Comparison of ENCODE assay signal across 12 cellular contexts in genomic region chr6:2783188-2783957, GRCh38. TPM values are rescaled to one million over a fixed set of nuclear protein-coding genes. Genes with fewer than 3 reads are reported as not detected.
A peak's percentile ranks its signal among the peaks of the same experiment; 100 is the strongest.
DNase-seq lines count a peak whose midpoint lies in the region; TF ChIP-seq lines count a peak whose summit lies in the region.
"Had no signal": no experiment of that assay in that cellular context is flagged by ENCODE, and none has a peak within 500 bp of the region (broad histone marks: within the 10 kb centered on the region; RNA-seq: fewer than 3 reads in every experiment).

No MANE protein-coding gene starts in this region.

- H2AFZ ChIP-seq in Loucy (ENCODE audit: low read length) = no peak overlapping the region

- TF ChIP-seq CTCF in Loucy (conservative IDR thresholded peaks at IDR 0.05; ENCODE audit: low read length) (peak; percentile 50), endodermal cell (conservative IDR thresholded peaks at IDR 0.05) (peak; percentile 54)

- H3K9me3 Mint-ChIP-seq in endodermal cell = no peaks in the 10 kb centered on the region
- H3K9me3 Mint-ChIP-seq: stimulated activated memory B cell treated with anti-CD40 and anti-IgM and Interleukin-4, amounts not matched to agents 10 μg/mL and 1 μg/mL and 100 μg/mL, for 72 hours had no signal

- H3K4me3 ChIP-seq in Loucy (ENCODE audit: low read length, poor library complexity, severe bottlenecking) (peak overlapping the region; percentile 51), endodermal cell (ENCODE audit: low read length) (no peak overlapping the region)
- H3K4me3 ChIP-seq: BLaER1 had no signal

- DNase-seq in CMK (ENCODE audit: low read depth) = peak; percentile 30
- peak; percentile 75 for DNase-seq in endodermal cell
- peak; percentile 88 for DNase-seq in myocyte (ENCODE audit: low read depth)
- DNase-seq in cerebellar nuclear complex (lab: John Stamatoyannopoulos, UW) = no peak
- no peak for DNase-seq in MV-4-11 (lab: John Stamatoyannopoulos, UW)
- DNase-seq in amygdala (lab: John Stamatoyannopoulos, UW) = no peak
- DNase-seq in NCI-H510A treated with DMSO at 0.1 percent for 48 hours (lab: John Stamatoyannopoulos, UW) = no peak
- DNase-seq: foreskin fibroblast, NCI-H1092 had no signal

- no peaks in the 10 kb centered on the region for H3F3A ChIP-seq in Loucy (ENCODE audit: low read depth)

- no peak overlapping the region for H3K27ac Mint-ChIP-seq in endodermal cell
- H3K27ac Mint-ChIP-seq: stimulated activated memory B cell treated with anti-CD40 and anti-IgM and Interleukin-4, amounts not matched to agents 10 μg/mL and 1 μg/mL and 100 μg/mL, for 72 hours had no signal

- H3K36me3 Mint-ChIP-seq in endodermal cell (ENCODE audit: low read depth) = peaks cover 51% of the 10 kb centered on the region

- H3K9ac ChIP-seq in Loucy (ENCODE audit: low read depth, low read length, poor library complexity, severe bottlenecking) = peak overlapping the region; percentile 55
- H3K9ac ChIP-seq in endodermal cell (ENCODE audit: extremely low read depth, low read length, poor library complexity, severe bottlenecking) = no peak overlapping the region
- H3K9ac ChIP-seq: BLaER1 had no signal

- H4K20me1 ChIP-seq in Loucy (ENCODE audit: insufficient read depth, low read length, poor library complexity, severe bottlenecking) = no peaks in the 10 kb centered on the region

- no peak overlapping the region for H3K27ac ChIP-seq in endodermal cell (ENCODE audit: low read depth, low read length)
- H3K27ac ChIP-seq: BLaER1 had no signal

- H3K27me3 ChIP-seq in Loucy (ENCODE audit: insufficient read depth, low read length, poor library complexity, severe bottlenecking) (no peaks in the 10 kb centered on the region), endodermal cell (ENCODE audit: control insufficient read depth, insufficient read depth, low read length, poor library complexity, severe bottlenecking) (no peaks in the 10 kb centered on the region)
- H3K27me3 ChIP-seq: BLaER1 had no signal

- H3K4me3 Mint-ChIP-seq in endodermal cell = no peak overlapping the region
- H3K4me3 Mint-ChIP-seq: stimulated activated memory B cell treated with anti-CD40 and anti-IgM and Interleukin-4, amounts not matched to agents 10 μg/mL and 1 μg/mL and 100 μg/mL, for 72 hours had no signal

- no peaks in the 10 kb centered on the region for H3K27me3 Mint-ChIP-seq in endodermal cell (ENCODE audit: insufficient read depth)
- H3K27me3 Mint-ChIP-seq: stimulated activated memory B cell treated with anti-CD40 and anti-IgM and Interleukin-4, amounts not matched to agents 10 μg/mL and 1 μg/mL and 100 μg/mL, for 72 hours had no signal

- H3K4me2 ChIP-seq in Loucy (ENCODE audit: low read depth, low read length, poor library complexity, severe bottlenecking) = peak overlapping the region; percentile 70
- H3K4me2 ChIP-seq: BLaER1 had no signal

- no peaks in the 10 kb centered on the region for H3K4me1 Mint-ChIP-seq in endodermal cell
- H3K4me1 Mint-ChIP-seq: stimulated activated memory B cell treated with anti-CD40 and anti-IgM and Interleukin-4, amounts not matched to agents 10 μg/mL and 1 μg/mL and 100 μg/mL, for 72 hours had no signal

- H3K79me2 ChIP-seq in Loucy (ENCODE audit: insufficient read depth, low read length) = peaks cover 84% of the 10 kb centered on the region

- H3K9me3 ChIP-seq in Loucy (ENCODE audit: insufficient read depth, low read depth, low read length) (no peaks in the 10 kb centered on the region), endodermal cell (ENCODE audit: control insufficient read depth, low read length) (no peaks in the 10 kb centered on the region)
- H3K9me3 ChIP-seq: BLaER1 had no signal

- H3K36me3 ChIP-seq in Loucy (ENCODE audit: insufficient read depth, low read length) = peaks cover 76% of the 10 kb centered on the region; the same call in 1 of the 2 replicates
- peaks cover 66% of the 10 kb centered on the region for H3K36me3 ChIP-seq in endodermal cell (ENCODE audit: control insufficient read depth, insufficient read depth, low read length)

- H3K9me2 ChIP-seq in Loucy (replicated peaks; ENCODE audit: low read depth, low read length) = no peaks in the 10 kb centered on the region

- H3K4me1 ChIP-seq in Loucy (ENCODE audit: insufficient read depth, low read length, poor library complexity, severe bottlenecking) = peaks cover 34% of the 10 kb centered on the region
- no peaks in the 10 kb centered on the region for H3K4me1 ChIP-seq in endodermal cell (ENCODE audit: control insufficient read depth, insufficient read depth, low read length)
- H3K4me1 ChIP-seq: BLaER1 had no signal

- 87 to 93% methylated on average over 11 to 19 of the region's 19 CpGs for WGBS in endodermal cell (ENCODE audit: insufficient coverage in 1 of 2, insufficient read length in 1 of 2), 2 experiments

RNA-seq across cellular contexts. Expression of gene WRNIP1, which starts 18.2 kb away (rescaled TPM):
- 10 to 100 TPM; 30.8 to 33.2 TPM for total RNA-seq in endodermal cell
- 29.7 TPM for polyA plus RNA-seq in endodermal cell (2013, experiment 1 of 2)
- polyA plus RNA-seq in endodermal cell (2013, experiment 2 of 2) = 28.8 TPM
- total RNA-seq in myocyte = 105 and 133 TPM in 2 replicates
- polyA plus RNA-seq in myocyte (2012) = 51.2 TPM

RNA-seq across cellular contexts. Expression of gene MYLK4, which starts 32.7 kb away (rescaled TPM):
- under 1 TPM; 0.18 to 0.20 TPM for total RNA-seq in endodermal cell
- 0.21 TPM for polyA plus RNA-seq in endodermal cell (2013, experiment 1 of 2)
- 0.08 TPM for polyA plus RNA-seq in endodermal cell (2013, experiment 2 of 2)
- 5.6 and 9.4 TPM in 2 replicates for total RNA-seq in myocyte
- 1.1 TPM for polyA plus RNA-seq in myocyte (2012)

RNA-seq across cellular contexts. Expression of gene SERPINB1, which starts 58.3 kb away (rescaled TPM):
- total RNA-seq in endodermal cell (10 to 100 TPM; 30.6 to 38.5 TPM), myocyte (19.3 and 33.5 TPM in 2 replicates)
- 14.1 TPM for polyA plus RNA-seq in endodermal cell (2013, experiment 1 of 2)
- polyA plus RNA-seq in endodermal cell (2013, experiment 2 of 2) = 18.4 TPM
- polyA plus RNA-seq in myocyte (2012) = 10.9 TPM

Comparison
In these comparisons a context has a peak if more than half of its experiments do, and no peak if none do; other contexts are left out.
1. DNase-seq: peak in CMK (single experiment), endodermal cell (single experiment) and myocyte (single experiment); none in cerebellar nuclear complex (0 of 2), MV-4-11 (single experiment), amygdala (0 of 56) and NCI-H510A treated with DMSO at 0.1 percent for 48 hours (single experiment).